In the genomic region with DNA sequence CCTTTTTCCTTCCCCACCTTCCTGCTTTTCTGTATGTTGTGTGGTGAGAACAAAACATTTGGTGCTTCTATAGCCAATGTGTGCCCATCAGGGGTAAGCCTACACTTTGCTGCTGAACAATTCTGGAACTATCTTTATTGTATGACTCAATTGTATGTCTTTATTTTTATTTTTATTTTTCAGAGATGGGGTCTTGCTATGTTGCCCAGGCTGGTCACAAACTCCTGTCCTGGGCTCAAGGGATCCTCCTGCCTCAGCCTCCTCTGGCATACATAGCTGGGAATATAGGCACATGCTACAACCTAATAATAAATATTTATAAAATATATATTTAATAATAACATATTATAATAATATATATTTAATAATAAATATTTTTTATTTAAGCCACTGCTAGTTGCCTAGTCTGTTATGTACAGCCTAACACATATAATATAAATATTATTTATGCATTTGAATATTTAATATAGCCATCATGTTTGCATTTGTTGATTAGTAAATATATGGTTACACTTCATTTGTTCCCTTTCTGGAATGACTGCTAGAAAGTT, we compare ENCODE assay signal across 7 cellular contexts.
"Had no signal": no experiment of that assay in that cellular context is flagged by ENCODE, and none has a peak within 500 bp of the region (broad histone marks: within the 10 kb centered on the region; RNA-seq: fewer than 3 reads in every experiment).

No MANE protein-coding gene starts in this region.

- H3K9me3 ChIP-seq: HAP-1 had no signal

- H3K27ac ChIP-seq: GM23248 had no signal

- DNase-seq: GOT3, H7, IMR-90, KBM-7 had no signal

- ATAC-seq: HCT116 had no signal

- H3K4me3 ChIP-seq: GM23248, HAP-1 had no signal

- H3K36me3 ChIP-seq: HAP-1 had no signal
